ENCODE assay signal across 1 cellular context in genomic region chr17:28347261-28347891, GRCh38.
TF ChIP-seq lines count a peak whose summit lies in the region.

No MANE protein-coding gene starts in this region.

TF ChIP-seq in GM12878, 131 proteins besides CTCF, POLR2A, EP300 and RAD21:
- TF ChIP-seq BACH1 (IDR thresholded peaks at IDR 0.05; ENCODE audit: borderline replicate concordance) (no peak), SPI1 (IDR thresholded peaks at IDR 0.05; ENCODE audit: borderline replicate concordance, insufficient read depth, low read depth, low read length) (no peak), SMAD5 (IDR thresholded peaks at IDR 0.05; ENCODE audit: low read depth) (no peak), CBX3 (IDR thresholded peaks at IDR 0.05; ENCODE audit: borderline replicate concordance, low read depth) (no peak), IRF4 (IDR thresholded peaks at IDR 0.05; ENCODE audit: low read depth, low read length) (no peak), ETV6 (conservative IDR thresholded peaks at IDR 0.05 in 1 of 2, IDR thresholded peaks at IDR 0.05 in 1 of 2; ENCODE audit: borderline replicate concordance in 1 of 2, low read depth in 1 of 2) (no peak), TARDBP (IDR thresholded peaks at IDR 0.05; ENCODE audit: borderline replicate concordance) (no peak), CREM (IDR thresholded peaks at IDR 0.05; ENCODE audit: low read depth) (no peak), GABPA (IDR thresholded peaks at IDR 0.05; ENCODE audit: low read depth) (no peak), BCL3 (IDR thresholded peaks at IDR 0.05; ENCODE audit: borderline replicate concordance, insufficient read depth, low read depth, low read length, poor library complexity, severe bottlenecking) (no peak), CHD2 (IDR thresholded peaks at IDR 0.05; ENCODE audit: borderline replicate concordance, low read depth, low read length) (no peak), MXI1 (IDR thresholded peaks at IDR 0.05; ENCODE audit: low read depth, low read length) (no peak), E2F8 (IDR thresholded peaks at IDR 0.05; ENCODE audit: low read depth, partially characterized antibody) (no peak), ZNF207 (IDR thresholded peaks at IDR 0.05; ENCODE audit: borderline replicate concordance) (no peak), STAT3 (IDR thresholded peaks at IDR 0.05; ENCODE audit: low read depth, low read length) (no peak)
